26 cellular contexts compared by ENCODE assay signal in the genomic region with DNA sequence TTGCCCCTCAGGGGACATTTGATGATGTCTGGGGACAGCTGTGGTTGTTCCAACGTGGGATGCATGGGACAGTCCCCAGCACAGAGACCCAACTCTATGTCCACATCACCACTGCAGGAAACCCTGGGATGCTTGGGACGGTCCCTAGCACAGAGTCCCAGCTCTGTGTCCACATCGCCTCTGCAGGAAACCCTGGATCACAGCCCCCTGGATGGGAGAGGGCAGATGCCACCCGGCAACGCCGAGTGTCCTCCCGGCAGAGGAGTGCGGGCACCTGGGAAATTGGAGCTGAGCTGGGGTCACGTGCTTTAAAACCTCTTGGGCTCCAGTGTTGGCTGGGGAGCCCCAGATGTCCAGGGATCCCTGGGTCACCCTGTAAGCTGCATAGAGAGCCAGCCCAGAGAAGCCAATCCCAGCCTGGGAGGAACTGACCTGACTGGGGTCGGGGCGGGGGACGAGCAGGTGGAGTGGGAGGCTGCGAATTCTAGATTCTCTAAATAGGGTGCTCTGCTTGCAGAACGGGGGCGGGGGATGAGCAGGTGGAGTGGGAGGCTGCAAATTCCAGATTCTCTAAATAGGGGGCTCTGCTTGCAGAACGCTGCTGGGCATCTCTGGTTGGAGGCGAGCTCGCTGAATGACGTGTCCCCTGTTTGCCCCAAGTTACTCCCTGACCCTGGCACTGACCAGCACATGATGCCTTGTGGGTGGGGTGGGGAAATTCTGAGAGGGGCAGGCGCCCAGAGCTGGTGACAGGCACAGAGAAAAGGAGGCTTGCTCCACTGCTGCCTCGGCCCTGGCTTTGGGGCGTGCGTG.
A peak's percentile ranks its signal among the peaks of the same experiment; 100 is the strongest.
DNase-seq lines count a peak whose midpoint lies in the region; ATAC-seq lines count a peak whose summit lies in the region.
"Had no signal": no experiment of that assay in that cellular context is flagged by ENCODE, and none has a peak within 500 bp of the region (broad histone marks: within the 10 kb centered on the region; RNA-seq: fewer than 3 reads in every experiment).

No MANE protein-coding gene starts in this region.

- no peaks in the 10 kb centered on the region for H3K9me3 Mint-ChIP-seq in T-cell
- H3K9me3 Mint-ChIP-seq: activated naive CD4-positive, alpha-beta T cell treated with anti-CD3 and anti-CD28 coated beads, Interleukin-2, amount 50 U/mL, for 72 hours; activated T-helper 17 cell treated with anti-CD3 and anti-CD28 coated beads, Interleukin-2, amount 50 U/mL, for 72 hours; CD4-positive, CD25-positive, alpha-beta regulatory T cell; endodermal cell; naive B cell; stimulated activated memory B cell treated with anti-CD40 and anti-IgM and Interleukin-4, amounts not matched to agents 10 μg/mL and 1 μg/mL and 100 μg/mL, for 72 hours had no signal

- H3K27ac Mint-ChIP-seq in T-cell = no peak overlapping the region
- H3K27ac Mint-ChIP-seq: activated CD8-positive, alpha-beta T cell treated with anti-CD3 and anti-CD28 coated beads, Interleukin-2, amount 10 ng/mL, durations not matched to agents 7 days and 5 days; activated naive CD4-positive, alpha-beta T cell treated with anti-CD3 and anti-CD28 coated beads, Interleukin-2, amount 50 U/mL, for 72 hours; activated T-helper 17 cell treated with anti-CD3 and anti-CD28 coated beads, Interleukin-2, amount 50 U/mL, for 72 hours; CD4-positive, CD25-positive, alpha-beta regulatory T cell; endodermal cell; stimulated activated memory B cell treated with anti-CD40 and anti-IgM and Interleukin-4, amounts not matched to agents 10 μg/mL and 1 μg/mL and 100 μg/mL, for 72 hours had no signal

- H3K27me3 Mint-ChIP-seq in T-cell = peaks cover 0 to 3% of the 10 kb centered on the region in 2 donors
- H3K27me3 Mint-ChIP-seq: activated T-helper 17 cell treated with anti-CD3 and anti-CD28 coated beads, Interleukin-2, amount 50 U/mL, for 72 hours; CD4-positive, CD25-positive, alpha-beta regulatory T cell; stimulated activated memory B cell treated with anti-CD40 and anti-IgM and Interleukin-4, amounts not matched to agents 10 μg/mL and 1 μg/mL and 100 μg/mL, for 72 hours had no signal

- CTCF ChIA-PET in T-cell (lab: Charles Lee) = no interaction called here

- POLR2A ChIA-PET in T-cell (lab: Charles Lee) = interaction anchor here in 1 of 2 donors (0.5 kb wide), 1 partner anchor 59 kb away, joined by 4 read pairs; no protein-coding TSS in a partner anchor

- DNase-seq in Ammon's horn (ENCODE audit: low spot score) (peak; percentile 91), NCI-H69 (lab: John Stamatoyannopoulos, UW) (peak; percentile 54), globus pallidus (ENCODE audit: low spot score) (peak; percentile 95), nucleus accumbens (lab: John Stamatoyannopoulos, UW) (peak in 48 of 56 donors; percentile 11 to 90 (median 65)), T-cell (no peak), NCI-H526 treated with DMSO at 0.1 percent for 48 hours (lab: John Stamatoyannopoulos, UW) (no peak), H4 (ENCODE audit: low spot score) (no peak)
- DNase-seq: 8988T; activated CD4-positive, alpha-beta T cell treated with anti-CD3 and anti-CD28 coated beads for 4 hours; activated CD8-positive, alpha-beta T cell treated with anti-CD3 and anti-CD28 coated beads, Interleukin-2, amount 10 ng/mL, durations not matched to agents 7 days and 5 days; aorta; CD4-positive, CD25-positive, alpha-beta regulatory T cell; GM23248; KG1; kidney; naive B cell; NCI-H1092 treated with DMSO at 0.1 percent for 48 hours; NCI-H1694 treated with DMSO at 0.1 percent for 48 hours; NK-92 treated with Interleukin-12 subunit alpha and Interleukin-12 subunit beta, amount 100 ng/mL, for 24 hours; testis had no signal

- no peaks in the 10 kb centered on the region for H3K36me3 Mint-ChIP-seq in T-cell
- H3K36me3 Mint-ChIP-seq: activated naive CD4-positive, alpha-beta T cell treated with anti-CD3 and anti-CD28 coated beads, Interleukin-2, amount 50 U/mL, for 72 hours; CD4-positive, CD25-positive, alpha-beta regulatory T cell; naive B cell; stimulated activated memory B cell treated with anti-CD40 and anti-IgM and Interleukin-4, amounts not matched to agents 10 μg/mL and 1 μg/mL and 100 μg/mL, for 72 hours had no signal

- no peaks in the 10 kb centered on the region for H3K4me1 Mint-ChIP-seq in T-cell
- H3K4me1 Mint-ChIP-seq: activated T-helper 17 cell treated with anti-CD3 and anti-CD28 coated beads, Interleukin-2, amount 50 U/mL, for 72 hours; CD4-positive, CD25-positive, alpha-beta regulatory T cell; naive B cell; stimulated activated memory B cell treated with anti-CD40 and anti-IgM and Interleukin-4, amounts not matched to agents 10 μg/mL and 1 μg/mL and 100 μg/mL, for 72 hours had no signal

- H3K4me3 Mint-ChIP-seq in T-cell = no peak overlapping the region
- H3K4me3 Mint-ChIP-seq: activated CD8-positive, alpha-beta T cell treated with anti-CD3 and anti-CD28 coated beads, Interleukin-2, amount 10 ng/mL, durations not matched to agents 7 days and 5 days; activated T-helper 17 cell treated with anti-CD3 and anti-CD28 coated beads, Interleukin-2, amount 50 U/mL, for 72 hours; CD4-positive, CD25-positive, alpha-beta regulatory T cell; endodermal cell; stimulated activated memory B cell treated with anti-CD40 and anti-IgM and Interleukin-4, amounts not matched to agents 10 μg/mL and 1 μg/mL and 100 μg/mL, for 72 hours had no signal

- ATAC-seq in T-cell (replicated peaks in 1 of 4) (no peak), HG03342 (IDR thresholded peaks at IDR 0.05; ENCODE audit: unreplicated experiment) (no peak)
- ATAC-seq: activated CD8-positive, alpha-beta T cell treated with anti-CD3 and anti-CD28 coated beads, Interleukin-2, amount 10 ng/mL, durations not matched to agents 7 days and 5 days; activated naive CD4-positive, alpha-beta T cell treated with anti-CD3 and anti-CD28 coated beads, Interleukin-2, amount 50 U/mL, for 72 hours; activated T-helper 17 cell treated with anti-CD3 and anti-CD28 coated beads, Interleukin-2, amount 50 U/mL, for 72 hours; Right ventricle myocardium inferior; stimulated activated memory B cell treated with anti-CD40 and anti-IgM and Interleukin-4, amounts not matched to agents 10 μg/mL and 1 μg/mL and 100 μg/mL, for 72 hours had no signal

Comparison
In these comparisons a context has a peak if more than half of its experiments do, and no peak if none do; other contexts are left out.
1. DNase-seq: peak in Ammon's horn (single experiment), NCI-H69 (single experiment), globus pallidus (single experiment) and nucleus accumbens (48 of 56); none in T-cell (0 of 34), NCI-H526 treated with DMSO at 0.1 percent for 48 hours (single experiment) and H4 (single experiment).